20 cellular contexts compared by ENCODE assay signal in genomic region chr22:19762315-19763140, GRCh38. TPM values are rescaled to one million over a fixed set of nuclear protein-coding genes. Genes with fewer than 3 reads are reported as not detected.
A peak's percentile ranks its signal among the peaks of the same experiment; 100 is the strongest.
DNase-seq lines count a peak whose midpoint lies in the region; ATAC-seq and TF ChIP-seq lines count a peak whose summit lies in the region.
"Had no signal": no experiment of that assay in that cellular context is flagged by ENCODE, and none has a peak within 500 bp of the region (broad histone marks: within the 10 kb centered on the region; RNA-seq: fewer than 3 reads in every experiment).

No MANE protein-coding gene starts in this region.

- peak overlapping the region; percentile 73 for H2BK12ac ChIP-seq in neuronal stem cell (ENCODE audit: low read length)

- peak overlapping the region; percentile 98 for H2BK15ac ChIP-seq in neuronal stem cell (ENCODE audit: low read length)

- POLR2A ChIA-PET in AG04449 (lab: Yijun Ruan, JAX), result interaction anchor here (0.5 to 1.0 kb wide), 2 partner anchors 14 to 34 kb away, joined by 3 to 4 read pairs; no protein-coding TSS in a partner anchor

- peak overlapping the region; percentile 87 for H3K18ac ChIP-seq in neuronal stem cell (ENCODE audit: low read length)

- in situ Hi-C loops in brain microvascular endothelial cell (cut with HindIII; ENCODE audit: low pct_ligation_motif_present, low sequenced_read_pairs), result no loop called here

- H3K4me2 ChIP-seq in neuronal stem cell (ENCODE audit: insufficient read depth, low read length, poor library complexity, severe bottlenecking), result peak overlapping the region; percentile 18

- H3K79me1 ChIP-seq in neuronal stem cell (ENCODE audit: low read depth, low read length), result no peaks in the 10 kb centered on the region

- peaks cover 83% of the 10 kb centered on the region for H3K27me3 ChIP-seq in brain microvascular endothelial cell (replicated peaks)
- H3K27me3 ChIP-seq in neuronal stem cell (ENCODE audit: control insufficient read depth in 3 of 3, insufficient read depth in 3 of 3, low read depth in 1 of 3, low read length in 3 of 3), result peaks cover 87 to 96% (median 93%) of the 10 kb centered on the region in 3 experiments

- peaks cover 7 to 14% of the 10 kb centered on the region in 2 donors for H3K9me3 ChIP-seq in neuronal stem cell (replicated peaks in 1 of 2; ENCODE audit: control insufficient read depth in 2 of 2, insufficient read depth in 1 of 2, low read depth in 1 of 2, low read length in 2 of 2)
- H3K9me3 ChIP-seq: left ventricle myocardium inferior, tibial nerve had no signal

- H3K27ac ChIP-seq in brain microvascular endothelial cell (no peak overlapping the region), neuronal stem cell (replicated peaks; ENCODE audit: low read length) (no peak overlapping the region)
- H3K27ac ChIP-seq: foreskin keratinocyte, left ventricle myocardium inferior had no signal

- CTCF ChIA-PET in AG04449 (lab: Yijun Ruan, JAX), result interaction anchor here (1.0 to 2.0 kb wide), 4 partner anchors 9 to 148 kb away, joined by 3 to 5 read pairs (median 4); no protein-coding TSS in a partner anchor

- H3K4me3 ChIP-seq in AG04449 (ENCODE audit: low read depth, low read length) (peak overlapping the region; percentile 38), brain microvascular endothelial cell (ENCODE audit: low read depth, low read length) (peak overlapping the region; percentile 12), neuronal stem cell (ENCODE audit: low read length in 2 of 2) (peak overlapping the region in 1 of 2 donors; percentile 49)
- H3K4me3 ChIP-seq: GM12878 had no signal

- WGBS in neuronal stem cell (ENCODE audit: extremely low coverage in 2 of 2, insufficient read length in 2 of 2, insufficient replicate concordance in 1 of 2), 2 donors, result no CpG with 5 or more reads among the region's 23 CpGs

- H3K23ac ChIP-seq in neuronal stem cell (ENCODE audit: low read depth, low read length, poor library complexity), result peak overlapping the region; percentile 94

- H2BK5ac ChIP-seq in neuronal stem cell (ENCODE audit: low read length), result peak overlapping the region; percentile 75

- H4K8ac ChIP-seq in neuronal stem cell (ENCODE audit: low read depth, low read length), result no peak overlapping the region

- TF ChIP-seq CTCF in AG04449 (IDR thresholded peaks at IDR 0.05; ENCODE audit: insufficient read depth, low read length, missing control alignments) (no peak), brain microvascular endothelial cell (IDR thresholded peaks at IDR 0.05; ENCODE audit: low read depth, low read length, missing control alignments) (no peak)

- no peak overlapping the region for H2BK120ac ChIP-seq in neuronal stem cell (ENCODE audit: low read depth, low read length)

- peak overlapping the region; percentile 81 for H2AFZ ChIP-seq in neuronal stem cell (ENCODE audit: low read length)

- H2AK5ac ChIP-seq in neuronal stem cell (ENCODE audit: low read depth, low read length), result peak overlapping the region; percentile 97

- ATAC-seq in HG02571 (IDR thresholded peaks at IDR 0.05; ENCODE audit: unreplicated experiment), result no peak
- ATAC-seq: effector memory CD8-positive, alpha-beta T cell; foreskin keratinocyte; GM12878; naive thymus-derived CD4-positive, alpha-beta T cell had no signal

- no peak for TF ChIP-seq POLR2A in erythroblast (IDR thresholded peaks at IDR 0.05; ENCODE audit: low read length)

- peak overlapping the region; percentile 37 for H3K4ac ChIP-seq in neuronal stem cell (ENCODE audit: low read length)

- H3K4me1 ChIP-seq in neuronal stem cell (ENCODE audit: control insufficient read depth in 2 of 2, insufficient read depth in 1 of 2, low read depth in 1 of 2, low read length in 2 of 2), result peaks cover 7 to 10% of the 10 kb centered on the region in 2 donors
- H3K4me1 ChIP-seq: foreskin keratinocyte had no signal

- no peak overlapping the region for H3K9ac ChIP-seq in neuronal stem cell (ENCODE audit: low read depth, low read length, poor library complexity)

- H3K36me3 ChIP-seq in brain microvascular endothelial cell (replicated peaks), result no peaks in the 10 kb centered on the region
- no peaks in the 10 kb centered on the region for H3K36me3 ChIP-seq in neuronal stem cell (replicated peaks in 1 of 2; ENCODE audit: control insufficient read depth in 2 of 2, insufficient read depth in 2 of 2, low read length in 2 of 2)
- H3K36me3 ChIP-seq: left ventricle myocardium inferior, tibial nerve had no signal

- peak overlapping the region; percentile 6 for H3K14ac ChIP-seq in neuronal stem cell (ENCODE audit: low read length)

- no peak overlapping the region for H4K91ac ChIP-seq in neuronal stem cell (ENCODE audit: low read depth, low read length, poor library complexity)

- DNase-seq in AG04449 (ENCODE audit: low read depth, low spot score), result no peak
- DNase-seq in HuH-7 (ENCODE audit: low spot score), result peak; percentile 42
- DNase-seq in brain microvascular endothelial cell, result no peak
- no peak for DNase-seq in neuronal stem cell (ENCODE audit: low spot score)
- DNase-seq in erythroblast (lab: John Stamatoyannopoulos, UW), result no peak
- DNase-seq in activated T-cell treated with anti-CD3 and anti-CD28 coated beads for 4 hours, result no peak
- DNase-seq in iPS-NIHi11 (ENCODE audit: low spot score), result no peak
- DNase-seq: activated T-cell treated with anti-CD3 and anti-CD28 coated beads, Interleukin-2, amount 50 U/mL, for 24 hours; effector memory CD8-positive, alpha-beta T cell; foreskin keratinocyte; left ventricle myocardium inferior; naive thymus-derived CD4-positive, alpha-beta T cell; NCI-H1417 treated with DMSO at 0.1 percent for 48 hours; NCI-H2227 treated with DMSO at 0.1 percent for 48 hours; SHP77 treated with DMSO at 0.1 percent for 48 hours; stimulated activated CD4-positive, alpha-beta T cell treated with anti-CD3 and anti-CD28 coated beads, Interleukin-4, amount 100 ng/mL, for 1 hour; stimulated activated CD8-positive, alpha-beta memory T cell treated with anti-CD3 and anti-CD28 coated beads, Interleukin-4, amount 100 ng/mL, for 48 hours had no signal

RNA-seq across cellular contexts. Expression of gene TBX1, which starts 1.9 kb away (rescaled TPM):
- 0.31 TPM for polyA plus RNA-seq in neuronal stem cell (2013, experiment 1 of 2)
- polyA plus RNA-seq in neuronal stem cell (2013, experiment 2 of 2), result 0.26 TPM
- polyA plus RNA-seq: GM12878; naive thymus-derived CD4-positive, alpha-beta T cell had no signal

RNA-seq across cellular contexts. Expression of gene GP1BB, which starts 39.2 kb away (rescaled TPM):
- polyA plus RNA-seq in neuronal stem cell (2013, experiment 1 of 2), result 2.5 TPM
- polyA plus RNA-seq in neuronal stem cell (2013, experiment 2 of 2), result 2.6 TPM
- polyA plus RNA-seq: naive thymus-derived CD4-positive, alpha-beta T cell had no signal

RNA-seq across cellular contexts. Expression of gene SEPTIN5, which starts 48.2 kb away (rescaled TPM):
- polyA plus RNA-seq in neuronal stem cell (2013, experiment 1 of 2), result 23.1 TPM
- polyA plus RNA-seq in neuronal stem cell (2013, experiment 2 of 2), result 21.3 TPM
